Comparison of ENCODE assay signal across 1 cellular context in the genomic region with DNA sequence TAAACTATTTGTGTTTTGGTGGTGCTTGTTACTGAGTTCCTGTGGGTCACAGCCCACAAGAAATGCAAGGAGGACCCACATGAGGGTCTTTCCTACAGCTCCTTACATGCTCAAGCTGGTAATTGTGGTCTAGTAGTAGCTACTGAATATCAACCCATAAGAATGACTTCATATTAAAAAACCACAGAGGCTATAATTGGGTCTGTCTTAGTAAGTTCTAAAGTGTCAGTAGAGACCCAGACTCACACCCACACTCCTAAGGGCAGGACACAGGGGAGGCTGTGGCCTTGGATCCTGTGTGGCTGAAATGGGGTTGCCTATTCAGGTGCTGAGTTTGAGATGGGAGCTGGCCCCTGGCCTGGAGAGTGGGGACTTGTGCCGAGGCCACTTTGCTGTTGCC.
TF ChIP-seq lines count a peak whose summit lies in the region.

No MANE protein-coding gene starts in this region.

TF ChIP-seq in H1, 55 proteins besides CTCF, POLR2A, EP300 and RAD21 (continued from another document):
- TF ChIP-seq BCL11A (IDR thresholded peaks at IDR 0.05; ENCODE audit: low read depth in 2 of 2, low read length in 2 of 2): no peak
- TF ChIP-seq CHD1 (IDR thresholded peaks at IDR 0.05; ENCODE audit: low read depth, low read length): no peak
- no peak for TF ChIP-seq BRCA1 (IDR thresholded peaks at IDR 0.05; ENCODE audit: low read depth, low read length)
- no peak for TF ChIP-seq PHF8 (conservative IDR thresholded peaks at IDR 0.05; ENCODE audit: low read depth, low read length)
- no peak for TF ChIP-seq BACH1 (IDR thresholded peaks at IDR 0.05; ENCODE audit: low read length)
- no peak for TF ChIP-seq SIRT6 (IDR thresholded peaks at IDR 0.05; ENCODE audit: low read length)
- no peak for TF ChIP-seq SIX5 (IDR thresholded peaks at IDR 0.05; ENCODE audit: low read depth, low read length)
- no peak for TF ChIP-seq ASH2L (IDR thresholded peaks at IDR 0.05; ENCODE audit: low read length)
- no peak for TF ChIP-seq SRF (IDR thresholded peaks at IDR 0.05; ENCODE audit: low read depth, low read length)
- TF ChIP-seq SAP30 (IDR thresholded peaks at IDR 0.05; ENCODE audit: insufficient read depth, insufficient replicate concordance, low read length): no peak
- TF ChIP-seq CBX5 (IDR thresholded peaks at IDR 0.05; ENCODE audit: low read depth, low read length): no peak
- TF ChIP-seq, protein P1, sequence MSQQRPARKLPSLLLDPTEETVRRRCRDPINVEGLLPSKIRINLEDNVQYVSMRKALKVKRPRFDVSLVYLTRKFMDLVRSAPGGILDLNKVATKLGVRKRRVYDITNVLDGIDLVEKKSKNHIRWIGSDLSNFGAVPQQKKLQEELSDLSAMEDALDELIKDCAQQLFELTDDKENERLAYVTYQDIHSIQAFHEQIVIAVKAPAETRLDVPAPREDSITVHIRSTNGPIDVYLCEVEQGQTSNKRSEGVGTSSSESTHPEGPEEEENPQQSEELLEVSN (IDR thresholded peaks at IDR 0.05): no peak
- TF ChIP-seq TBP (IDR thresholded peaks at IDR 0.05; ENCODE audit: low read depth, low read length): no peak
